18 cellular contexts compared by ENCODE assay signal in genomic region chr15:50304856-50305255, GRCh38. TPM values are rescaled to one million over a fixed set of nuclear protein-coding genes. Genes with fewer than 3 reads are reported as not detected.
DNase-seq lines count a peak whose midpoint lies in the region; ATAC-seq and TF ChIP-seq lines count a peak whose summit lies in the region.
"Had no signal": no experiment of that assay in that cellular context is flagged by ENCODE, and none has a peak within 500 bp of the region (broad histone marks: within the 10 kb centered on the region; RNA-seq: fewer than 3 reads in every experiment).

No MANE protein-coding gene starts in this region.

- ATAC-seq in stimulated activated naive CD8-positive, alpha-beta T cell treated with anti-CD3 and anti-CD28 coated beads, Interleukin-15, amount 100 ng/mL, for 72 hours: no peak
- ATAC-seq in foreskin keratinocyte: no peak
- ATAC-seq: GM12878 had no signal

- H4K8ac ChIP-seq in mesenchymal stem cell (ENCODE audit: low read length): no peak overlapping the region

- peak overlapping the region; percentile 79 for H3K9ac ChIP-seq in mesenchymal stem cell (ENCODE audit: low read length)

- H3K4me3 ChIP-seq in fibroblast of mammary gland (ENCODE audit: control insufficient read depth, low read depth, low read length): no peak overlapping the region
- H3K4me3 ChIP-seq in mesenchymal stem cell (ENCODE audit: insufficient read depth in 1 of 2, low read depth in 1 of 2, low read length in 2 of 2): no peak overlapping the region
- H3K4me3 ChIP-seq: GM12878 had no signal

- no peak overlapping the region for H2BK12ac ChIP-seq in mesenchymal stem cell (ENCODE audit: low read length in 2 of 2)

- H2BK5ac ChIP-seq in mesenchymal stem cell (ENCODE audit: low read depth, low read length, poor library complexity, severe bottlenecking): no peak overlapping the region

- peaks cover 3 to 37% of the 10 kb centered on the region in 2 experiments for H3K36me3 ChIP-seq in mesenchymal stem cell (ENCODE audit: control insufficient read depth in 1 of 2, insufficient read depth in 2 of 2, low read depth in 1 of 2, low read length in 2 of 2)

- H3K4me1 Mint-ChIP-seq in stimulated activated naive CD8-positive, alpha-beta T cell treated with anti-CD3 and anti-CD28 coated beads, Interleukin-15, amount 100 ng/mL, for 72 hours: no peaks in the 10 kb centered on the region
- H3K4me1 Mint-ChIP-seq: H9 had no signal

- TF ChIP-seq CTCF in fibroblast of mammary gland (conservative IDR thresholded peaks at IDR 0.05; ENCODE audit: control insufficient read depth, insufficient read depth, low read depth, low read length) (no peak), GM13977 (IDR thresholded peaks at IDR 0.05; ENCODE audit: extremely low read depth, insufficient read depth, missing control alignments) (no peak), foreskin keratinocyte (conservative IDR thresholded peaks at IDR 0.05) (no peak)

- H3K4me1 ChIP-seq in mesenchymal stem cell (ENCODE audit: control insufficient read depth, insufficient read depth, low read depth, low read length) (no peaks in the 10 kb centered on the region), foreskin keratinocyte (no peaks in the 10 kb centered on the region)

- no peak overlapping the region for H3K14ac ChIP-seq in mesenchymal stem cell (ENCODE audit: low read length in 2 of 2)

- no peak overlapping the region for H3K4me2 ChIP-seq in mesenchymal stem cell (ENCODE audit: low read length, poor library complexity, severe bottlenecking)

- no peak overlapping the region for H2BK120ac ChIP-seq in mesenchymal stem cell (ENCODE audit: low read depth, low read length)

- H3K9me3 ChIP-seq in mesenchymal stem cell (ENCODE audit: control insufficient read depth, low read length): peaks cover 17% of the 10 kb centered on the region

- no peak overlapping the region for H2BK15ac ChIP-seq in mesenchymal stem cell (ENCODE audit: low read depth, poor library complexity, severe bottlenecking)

- no peaks in the 10 kb centered on the region for H3K27me3 Mint-ChIP-seq in stimulated activated naive CD8-positive, alpha-beta T cell treated with anti-CD3 and anti-CD28 coated beads, Interleukin-15, amount 100 ng/mL, for 72 hours
- H3K27me3 Mint-ChIP-seq: B cell; CD4-positive, alpha-beta T cell had no signal

- H3K4ac ChIP-seq in mesenchymal stem cell (ENCODE audit: low read depth in 1 of 2, low read length in 2 of 2): no peak overlapping the region

- peaks cover 11 to 18% of the 10 kb centered on the region in 2 donors for H3K9me3 Mint-ChIP-seq in stimulated activated naive CD8-positive, alpha-beta T cell treated with anti-CD3 and anti-CD28 coated beads, Interleukin-15, amount 100 ng/mL, for 72 hours

- WGBS in mesenchymal stem cell: 100% methylated on average over 1 of the region's 1 CpG

- no peak overlapping the region for H3K27ac ChIP-seq in mesenchymal stem cell (ENCODE audit: low read length, poor library complexity, severe bottlenecking)
- no peak overlapping the region for H3K27ac ChIP-seq in foreskin keratinocyte
- H3K27ac ChIP-seq: HL-60 had no signal

- H2AFZ ChIP-seq in mesenchymal stem cell (ENCODE audit: low read depth, low read length): no peak overlapping the region

- in situ Hi-C loops in GM13977 (cut with MboI; ENCODE audit: low pct_unique_long_range_greater_than_20kb, low sequenced_read_pairs, unreplicated experiment): no loop called here

- peaks cover 4% of the 10 kb centered on the region for H3K79me1 ChIP-seq in mesenchymal stem cell (replicated peaks; ENCODE audit: low read length, poor library complexity, severe bottlenecking)

- no peak overlapping the region for H4K91ac ChIP-seq in mesenchymal stem cell (ENCODE audit: low read length)

- no peak overlapping the region for H3K27ac Mint-ChIP-seq in stimulated activated naive CD8-positive, alpha-beta T cell treated with anti-CD3 and anti-CD28 coated beads, Interleukin-15, amount 100 ng/mL, for 72 hours
- H3K27ac Mint-ChIP-seq: CD4-positive, alpha-beta T cell; H9 had no signal

- H3K23ac ChIP-seq in mesenchymal stem cell (ENCODE audit: low read length in 2 of 2): no peak overlapping the region

- H3K4me3 Mint-ChIP-seq in stimulated activated naive CD8-positive, alpha-beta T cell treated with anti-CD3 and anti-CD28 coated beads, Interleukin-15, amount 100 ng/mL, for 72 hours: no peak overlapping the region
- H3K4me3 Mint-ChIP-seq: B cell; CD4-positive, alpha-beta T cell; H9 had no signal

- DNase-seq in AG20443 (ENCODE audit: low spot score) (peak; percentile 16), fibroblast of mammary gland (ENCODE audit: low read depth) (peak; percentile 58), mesenchymal stem cell (no peak), GM13977 (ENCODE audit: low spot score) (no peak), NCI-H187 treated with DMSO at 0.1 percent for 48 hours (lab: John Stamatoyannopoulos, UW) (no peak), foreskin keratinocyte (no peak)
- no peak for DNase-seq in stimulated activated naive CD8-positive, alpha-beta T cell treated with anti-CD3 and anti-CD28 coated beads, Interleukin-15, amount 100 ng/mL, for 72 hours
- DNase-seq: C1 segment of cervical spinal cord; Calu3; CD4-positive, alpha-beta T cell; DMS 273 treated with DMSO at 0.1 percent for 48 hours; GOT3; H9 had no signal

- no peak overlapping the region for H3K18ac ChIP-seq in mesenchymal stem cell (ENCODE audit: low read depth in 1 of 2, low read length in 2 of 2)

- no peaks in the 10 kb centered on the region for H3K27me3 ChIP-seq in mesenchymal stem cell (ENCODE audit: control insufficient read depth in 1 of 2, insufficient read depth in 1 of 2, low read length in 2 of 2)
- no peaks in the 10 kb centered on the region for H3K27me3 ChIP-seq in foreskin keratinocyte

- no peak overlapping the region for H2AK5ac ChIP-seq in mesenchymal stem cell (ENCODE audit: low read length, severe bottlenecking)

RNA-seq across cellular contexts. Expression of gene HDC, which starts 39.3 kb away (rescaled TPM):
- polyA plus RNA-seq in mesenchymal stem cell (2013, experiment 1 of 2): not detected
- polyA plus RNA-seq in mesenchymal stem cell (2013, experiment 2 of 2): not detected
- not detected in 2 replicates for total RNA-seq in foreskin keratinocyte
- not detected in 2 replicates for polyA plus RNA-seq in foreskin keratinocyte
- total RNA-seq: B cell, Calu3, Daoy, GM12878, H9 had no signal
- polyA plus RNA-seq: AG04450, GM12878 had no signal

RNA-seq across cellular contexts. Expression of gene GABPB1, which starts 50.1 kb away (rescaled TPM):
- 13.3 TPM for polyA plus RNA-seq in mesenchymal stem cell (2013, experiment 1 of 2)
- polyA plus RNA-seq in mesenchymal stem cell (2013, experiment 2 of 2): 13.4 TPM
- 23.7 and 26.1 TPM in 2 replicates for total RNA-seq in foreskin keratinocyte
- 10.3 and 11.9 TPM in 2 replicates for polyA plus RNA-seq in foreskin keratinocyte

Comparison
In these comparisons a context has a peak if more than half of its experiments do, and no peak if none do; other contexts are left out.
1. DNase-seq: peak in AG20443 (single experiment) and fibroblast of mammary gland (single experiment); none in mesenchymal stem cell (single experiment), GM13977 (single experiment), NCI-H187 treated with DMSO at 0.1 percent for 48 hours (single experiment), stimulated activated naive CD8-positive, alpha-beta T cell treated with anti-CD3 and anti-CD28 coated beads, Interleukin-15, amount 100 ng/mL, for 72 hours (0 of 2) and foreskin keratinocyte (0 of 2).